In genomic region chr2:74199275-74199701, GRCh38 we compare ENCODE assay signal across 1 cellular context.
TF ChIP-seq lines count a peak whose summit lies in the region.

No MANE protein-coding gene starts in this region.

TF ChIP-seq in H1, 55 proteins besides CTCF, POLR2A, EP300 and RAD21:
- peak; percentile 88 for TF ChIP-seq SAP30 (IDR thresholded peaks at IDR 0.05; ENCODE audit: insufficient read depth, insufficient replicate concordance, low read length)
- no peak for TF ChIP-seq TBP (IDR thresholded peaks at IDR 0.05; ENCODE audit: low read depth, low read length)
- no peak for TF ChIP-seq HDAC6 (IDR thresholded peaks at IDR 0.05; ENCODE audit: low read depth, low read length)
- TF ChIP-seq PHF8 (conservative IDR thresholded peaks at IDR 0.05; ENCODE audit: low read depth, low read length), result no peak
- peak; percentile 41; the same call in 1 of the 2 replicates for TF ChIP-seq ATF2 (IDR thresholded peaks at IDR 0.05; ENCODE audit: low read length)
- TF ChIP-seq TEAD4 (IDR thresholded peaks at IDR 0.05; ENCODE audit: low read depth, low read length), result no peak
- peak; percentile 55 for TF ChIP-seq ASH2L (IDR thresholded peaks at IDR 0.05; ENCODE audit: low read length)
- TF ChIP-seq POLR2AphosphoS5 (IDR thresholded peaks at IDR 0.05; ENCODE audit: low read depth, low read length), result 0 out of 2 replicates have a peak, but pooled peaks have one; percentile 73
- no peak for TF ChIP-seq GTF2F1 (IDR thresholded peaks at IDR 0.05; ENCODE audit: borderline replicate concordance, low read depth, low read length)
- no peak for TF ChIP-seq CHD2 (IDR thresholded peaks at IDR 0.05; ENCODE audit: low read length)
- no peak for TF ChIP-seq CHD7 (IDR thresholded peaks at IDR 0.05; ENCODE audit: insufficient replicate concordance, low read length)
- no peak for TF ChIP-seq SUZ12 (IDR thresholded peaks at IDR 0.05; ENCODE audit: low read length)
- peak in 1 of 2 experiments; percentile 72; a peak in 1 of 4 replicates for TF ChIP-seq SIN3A (conservative IDR thresholded peaks at IDR 0.05 in 1 of 2, IDR thresholded peaks at IDR 0.05 in 1 of 2; ENCODE audit: low read depth in 1 of 2, low read length in 2 of 2)
- TF ChIP-seq NRF1 (IDR thresholded peaks at IDR 0.05; ENCODE audit: low read depth, low read length), result 0 out of 2 replicates have a peak, but pooled peaks have one; percentile 3
TF ChIP-seq in H1: peak in this region for 6.
